In the genomic region with DNA sequence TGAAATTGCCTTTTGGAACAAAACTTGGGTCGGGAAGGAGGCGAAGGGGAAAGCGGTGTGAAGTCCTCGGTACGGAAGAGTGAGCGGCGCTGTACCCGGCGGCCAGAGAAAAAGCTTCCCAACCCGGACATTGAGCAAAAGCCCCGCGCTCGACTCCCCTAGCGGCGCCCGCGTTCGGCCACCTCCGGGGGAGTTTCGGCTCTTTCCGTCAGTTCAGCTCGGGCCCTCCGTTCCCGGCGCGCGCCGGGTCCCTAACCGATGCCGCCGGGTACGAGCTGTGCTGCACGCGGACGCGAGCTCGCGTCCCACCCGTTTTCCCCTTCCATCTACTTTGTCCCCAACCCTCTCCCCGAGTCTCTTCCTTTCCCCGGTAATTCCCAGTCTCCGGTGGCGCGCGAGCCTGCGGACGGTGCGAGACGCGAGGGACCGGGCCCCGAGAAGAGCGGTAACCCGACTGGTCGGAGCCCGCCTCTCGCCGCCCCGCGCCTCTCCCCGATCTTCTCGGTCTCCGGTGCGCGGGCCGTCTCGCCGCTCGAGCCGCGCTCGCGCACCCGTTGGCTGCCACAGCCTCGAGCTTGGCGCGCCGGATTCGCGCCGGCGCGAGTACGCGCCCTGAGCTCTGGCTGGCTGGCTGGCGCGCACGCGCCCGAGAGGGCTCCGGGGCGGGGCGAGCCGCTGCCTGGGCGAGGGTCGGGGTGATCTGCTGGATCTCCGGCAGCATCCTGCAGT, we compare ENCODE assay signal across 1 cellular context.
TF ChIP-seq lines count a peak whose summit lies in the region.

No MANE protein-coding gene starts in this region.

TF ChIP-seq in HepG2, 621 proteins besides CTCF, POLR2A, EP300 and RAD21 (continued from another document and continues in another):
- TF ChIP-seq HIVEP1 (CRISPR knock-in tag; IDR thresholded peaks at IDR 0.05) = no peak; the same call in 1 of the 2 replicates
- no peak for TF ChIP-seq TEAD3 (CRISPR knock-in tag; optimal IDR thresholded peaks at IDR 0.05; ENCODE audit: borderline replicate concordance)
- no peak for TF ChIP-seq ZNF646 (CRISPR knock-in tag; IDR thresholded peaks at IDR 0.05)
- TF ChIP-seq UBTF (CRISPR knock-in tag; IDR thresholded peaks at IDR 0.05) = peak; percentile 83
- TF ChIP-seq MEIS1 (CRISPR knock-in tag; IDR thresholded peaks at IDR 0.05; ENCODE audit: borderline replicate concordance) = peak; percentile 64; the same call in 1 of the 2 replicates
- TF ChIP-seq NFAT5 (CRISPR knock-in tag; IDR thresholded peaks at IDR 0.05) = peak; percentile 43; the same call in 1 of the 2 replicates
- TF ChIP-seq SIN3B (IDR thresholded peaks at IDR 0.05; ENCODE audit: low read length) = no peak
- peak; percentile 72; the same call in 1 of the 2 replicates for TF ChIP-seq ZNF776 (CRISPR knock-in tag; IDR thresholded peaks at IDR 0.05)
- 0 out of 2 replicates have a peak, but pooled peaks have one; percentile 53 for TF ChIP-seq TOE1 (CRISPR knock-in tag; IDR thresholded peaks at IDR 0.05)
- TF ChIP-seq EEA1 (CRISPR knock-in tag; IDR thresholded peaks at IDR 0.05; ENCODE audit: borderline replicate concordance) = peak; percentile 73; the same call in 1 of the 2 replicates
- TF ChIP-seq LRRFIP1 (CRISPR knock-in tag; conservative IDR thresholded peaks at IDR 0.05) = no peak
- peak; percentile 40 for TF ChIP-seq HOXA3 (CRISPR knock-in tag; IDR thresholded peaks at IDR 0.05)
- TF ChIP-seq ZNF605 (CRISPR knock-in tag; IDR thresholded peaks at IDR 0.05) = peak; percentile 92
- peak; percentile 65; the same call in 1 of the 2 replicates for TF ChIP-seq ZNF747 (CRISPR knock-in tag; IDR thresholded peaks at IDR 0.05; ENCODE audit: borderline replicate concordance)
- TF ChIP-seq TAF15 (IDR thresholded peaks at IDR 0.05; ENCODE audit: low read depth, low read length, poor library complexity, severe bottlenecking) = no peak
- TF ChIP-seq, protein P1, sequence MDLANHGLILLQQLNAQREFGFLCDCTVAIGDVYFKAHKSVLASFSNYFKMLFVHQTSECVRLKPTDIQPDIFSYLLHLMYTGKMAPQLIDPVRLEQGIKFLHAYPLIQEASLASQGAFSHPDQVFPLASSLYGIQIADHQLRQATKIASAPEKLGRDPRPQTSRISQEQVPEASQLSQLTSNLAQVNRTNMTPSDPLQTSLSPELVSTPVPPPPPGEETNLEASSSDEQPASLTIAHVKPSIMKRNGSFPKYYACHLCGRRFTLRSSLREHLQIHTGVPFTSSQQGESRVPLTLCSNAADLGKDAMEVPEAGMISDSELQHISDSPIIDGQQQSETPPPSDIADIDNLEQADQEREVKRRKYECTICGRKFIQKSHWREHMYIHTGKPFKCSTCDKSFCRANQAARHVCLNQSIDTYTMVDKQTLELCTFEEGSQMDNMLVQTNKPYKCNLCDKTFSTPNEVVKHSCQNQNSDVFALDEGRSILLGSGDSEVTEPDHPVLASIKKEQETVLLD (CRISPR knock-in tag; IDR thresholded peaks at IDR 0.05; ENCODE audit: low read depth) = peak; percentile 92
- TF ChIP-seq ZNF879 (CRISPR knock-in tag; IDR thresholded peaks at IDR 0.05) = peak; percentile 30; the same call in 1 of the 2 replicates
- no peak for TF ChIP-seq CENPX (CRISPR knock-in tag; IDR thresholded peaks at IDR 0.05)
- no peak for TF ChIP-seq ZNF34 (CRISPR knock-in tag; IDR thresholded peaks at IDR 0.05; ENCODE audit: borderline replicate concordance)
- TF ChIP-seq ZNF101 (CRISPR knock-in tag; IDR thresholded peaks at IDR 0.05; ENCODE audit: borderline replicate concordance, low read depth) = no peak
- peak; percentile 90 for TF ChIP-seq AGO2 (optimal IDR thresholded peaks at IDR 0.05; ENCODE audit: low read depth, low read length)
- peak; percentile 24; the same call in 1 of the 2 replicates for TF ChIP-seq KLF15 (CRISPR knock-in tag; IDR thresholded peaks at IDR 0.05; ENCODE audit: borderline replicate concordance)
- no peak for TF ChIP-seq BRCA1 (CRISPR knock-in tag; IDR thresholded peaks at IDR 0.05)
- TF ChIP-seq, protein P2, sequence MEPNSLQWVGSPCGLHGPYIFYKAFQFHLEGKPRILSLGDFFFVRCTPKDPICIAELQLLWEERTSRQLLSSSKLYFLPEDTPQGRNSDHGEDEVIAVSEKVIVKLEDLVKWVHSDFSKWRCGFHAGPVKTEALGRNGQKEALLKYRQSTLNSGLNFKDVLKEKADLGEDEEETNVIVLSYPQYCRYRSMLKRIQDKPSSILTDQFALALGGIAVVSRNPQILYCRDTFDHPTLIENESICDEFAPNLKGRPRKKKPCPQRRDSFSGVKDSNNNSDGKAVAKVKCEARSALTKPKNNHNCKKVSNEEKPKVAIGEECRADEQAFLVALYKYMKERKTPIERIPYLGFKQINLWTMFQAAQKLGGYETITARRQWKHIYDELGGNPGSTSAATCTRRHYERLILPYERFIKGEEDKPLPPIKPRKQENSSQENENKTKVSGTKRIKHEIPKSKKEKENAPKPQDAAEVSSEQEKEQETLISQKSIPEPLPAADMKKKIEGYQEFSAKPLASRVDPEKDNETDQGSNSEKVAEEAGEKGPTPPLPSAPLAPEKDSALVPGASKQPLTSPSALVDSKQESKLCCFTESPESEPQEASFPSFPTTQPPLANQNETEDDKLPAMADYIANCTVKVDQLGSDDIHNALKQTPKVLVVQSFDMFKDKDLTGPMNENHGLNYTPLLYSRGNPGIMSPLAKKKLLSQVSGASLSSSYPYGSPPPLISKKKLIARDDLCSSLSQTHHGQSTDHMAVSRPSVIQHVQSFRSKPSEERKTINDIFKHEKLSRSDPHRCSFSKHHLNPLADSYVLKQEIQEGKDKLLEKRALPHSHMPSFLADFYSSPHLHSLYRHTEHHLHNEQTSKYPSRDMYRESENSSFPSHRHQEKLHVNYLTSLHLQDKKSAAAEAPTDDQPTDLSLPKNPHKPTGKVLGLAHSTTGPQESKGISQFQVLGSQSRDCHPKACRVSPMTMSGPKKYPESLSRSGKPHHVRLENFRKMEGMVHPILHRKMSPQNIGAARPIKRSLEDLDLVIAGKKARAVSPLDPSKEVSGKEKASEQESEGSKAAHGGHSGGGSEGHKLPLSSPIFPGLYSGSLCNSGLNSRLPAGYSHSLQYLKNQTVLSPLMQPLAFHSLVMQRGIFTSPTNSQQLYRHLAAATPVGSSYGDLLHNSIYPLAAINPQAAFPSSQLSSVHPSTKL (CRISPR knock-in tag; IDR thresholded peaks at IDR 0.05) = no peak
- 0 out of 2 replicates have a peak, but pooled peaks have one; percentile 13 for TF ChIP-seq MED1 (CRISPR knock-in tag; IDR thresholded peaks at IDR 0.05)
- TF ChIP-seq TBL1XR1 (IDR thresholded peaks at IDR 0.05; ENCODE audit: borderline replicate concordance, low read length, partially characterized antibody) = no peak
- no peak for TF ChIP-seq PTBP1 (IDR thresholded peaks at IDR 0.05; ENCODE audit: low read depth, low read length, poor library complexity, severe bottlenecking)
- TF ChIP-seq PITX1 (CRISPR knock-in tag; IDR thresholded peaks at IDR 0.05) = peak; percentile 15; the same call in 1 of the 2 replicates
- TF ChIP-seq STAG1 (CRISPR knock-in tag; IDR thresholded peaks at IDR 0.05) = 0 out of 2 replicates have a peak, but pooled peaks have one; percentile 1
- no peak for TF ChIP-seq HMG20A (CRISPR knock-in tag; IDR thresholded peaks at IDR 0.05; ENCODE audit: borderline replicate concordance)
